In genomic region chr19:804419-805160, GRCh38 we compare ENCODE assay signal across 2 cellular contexts.
TF ChIP-seq lines count a peak whose summit lies in the region.

No MANE protein-coding gene starts in this region.

TF ChIP-seq in IMR-90, 13 proteins besides CTCF, POLR2A, EP300 and RAD21:
- TF ChIP-seq CEBPB (IDR thresholded peaks at IDR 0.05; ENCODE audit: low read depth, low read length): no peak
- TF ChIP-seq BHLHE40 (IDR thresholded peaks at IDR 0.05; ENCODE audit: low read depth, low read length): no peak
- no peak for TF ChIP-seq MXI1 (IDR thresholded peaks at IDR 0.05; ENCODE audit: borderline replicate concordance, low read depth, low read length)
- no peak for TF ChIP-seq ELK1 (IDR thresholded peaks at IDR 0.05; ENCODE audit: borderline replicate concordance, low read depth, low read length)
- TF ChIP-seq MAFK (IDR thresholded peaks at IDR 0.05; ENCODE audit: low read depth, low read length): no peak
- TF ChIP-seq USF2 (IDR thresholded peaks at IDR 0.05; ENCODE audit: low read depth, low read length): no peak
- no peak for TF ChIP-seq MAZ (IDR thresholded peaks at IDR 0.05; ENCODE audit: borderline replicate concordance, low read depth, low read length)
- TF ChIP-seq RFX5 (IDR thresholded peaks at IDR 0.05; ENCODE audit: low read depth, low read length): no peak
- TF ChIP-seq CHD1 (IDR thresholded peaks at IDR 0.05; ENCODE audit: low read depth, low read length): no peak
- TF ChIP-seq NFE2L2 (IDR thresholded peaks at IDR 0.05; ENCODE audit: low read depth, low read length): no peak
- TF ChIP-seq SMC3 (IDR thresholded peaks at IDR 0.05; ENCODE audit: low read depth, low read length): no peak
- no peak for TF ChIP-seq RCOR1 (IDR thresholded peaks at IDR 0.05; ENCODE audit: insufficient replicate concordance, low read length)
- TF ChIP-seq FOS (IDR thresholded peaks at IDR 0.05; ENCODE audit: low read depth, low read length): no peak
TF ChIP-seq in IMR-90: peak in this region for 0.

TF ChIP-seq in HepG2, 621 proteins besides CTCF, POLR2A, EP300 and RAD21:
- TF ChIP-seq RBM22 (optimal IDR thresholded peaks at IDR 0.05; ENCODE audit: low read length) (peak; percentile 8), GABPA (IDR thresholded peaks at IDR 0.05; ENCODE audit: low read depth, low read length) (no peak), GABPA (CRISPR knock-in tag; IDR thresholded peaks at IDR 0.05; ENCODE audit: low read depth) (no peak), AGO2 (optimal IDR thresholded peaks at IDR 0.05; ENCODE audit: low read depth, low read length) (peak; percentile 25), RBFOX2 (IDR thresholded peaks at IDR 0.05; ENCODE audit: low read depth, low read length) (peak; percentile 19), ZFP91 (CRISPR knock-in tag; IDR thresholded peaks at IDR 0.05; ENCODE audit: borderline replicate concordance) (0 out of 2 replicates have a peak, but pooled peaks have one; percentile 14)
TF ChIP-seq in HepG2: peak in this region for 4.
